ENCODE assay signal across 3 cellular contexts in genomic region chr6:52495859-52496396, GRCh38.
TF ChIP-seq lines count a peak whose summit lies in the region.

No MANE protein-coding gene starts in this region.

TF ChIP-seq in SK-N-SH, 30 proteins besides CTCF, POLR2A, EP300 and RAD21:
- no peak for TF ChIP-seq GATA2 (CRISPR knock-in tag; IDR thresholded peaks at IDR 0.05)

TF ChIP-seq in SK-N-SH treated with all-trans-retinoic acid at 6 μM for 48 hours, 23 proteins besides CTCF, POLR2A, EP300 and RAD21:
- TF ChIP-seq PPARA (CRISPR knock-in tag; IDR thresholded peaks at IDR 0.05; ENCODE audit: borderline replicate concordance) (no peak), ZNF565 (CRISPR knock-in tag; conservative IDR thresholded peaks at IDR 0.05; ENCODE audit: low read depth) (no peak), ZC3H10 (CRISPR knock-in tag; IDR thresholded peaks at IDR 0.05) (no peak), SNAI2 (CRISPR knock-in tag; IDR thresholded peaks at IDR 0.05) (no peak), ARNTL (CRISPR knock-in tag; IDR thresholded peaks at IDR 0.05; ENCODE audit: borderline replicate concordance, low read depth) (no peak), POU6F1 (CRISPR knock-in tag; IDR thresholded peaks at IDR 0.05; ENCODE audit: borderline replicate concordance, low read depth) (no peak), TCF4 (CRISPR knock-in tag; IDR thresholded peaks at IDR 0.05; ENCODE audit: borderline replicate concordance) (no peak), TOX (CRISPR knock-in tag; IDR thresholded peaks at IDR 0.05; ENCODE audit: borderline replicate concordance) (no peak), ZFP30 (CRISPR knock-in tag; IDR thresholded peaks at IDR 0.05) (no peak)

TF ChIP-seq in GM12878, 131 proteins besides CTCF, POLR2A, EP300 and RAD21:
- TF ChIP-seq PKNOX1 (IDR thresholded peaks at IDR 0.05), result peak; percentile 33; the same call in 1 of the 2 replicates
- TF ChIP-seq SUPT20H (IDR thresholded peaks at IDR 0.05; ENCODE audit: borderline replicate concordance, control insufficient read depth, low read depth, low read length), result no peak
- TF ChIP-seq YY1 (IDR thresholded peaks at IDR 0.05; ENCODE audit: low read depth, low read length), result 0 out of 2 replicates have a peak, but pooled peaks have one; percentile 19
- TF ChIP-seq EED (IDR thresholded peaks at IDR 0.05; ENCODE audit: low read depth), result no peak
- TF ChIP-seq MYC (IDR thresholded peaks at IDR 0.05; ENCODE audit: insufficient read depth, insufficient read length, insufficient replicate concordance, low read length, severe bottlenecking), result no peak
- no peak for TF ChIP-seq SKIL (IDR thresholded peaks at IDR 0.05; ENCODE audit: low read depth, poor library complexity, severe bottlenecking)
- no peak for TF ChIP-seq E2F8 (IDR thresholded peaks at IDR 0.05; ENCODE audit: low read depth, partially characterized antibody)
- TF ChIP-seq ZNF274 (IDR thresholded peaks at IDR 0.05; ENCODE audit: insufficient read depth, insufficient read length), result no peak
- TF ChIP-seq MEF2B (IDR thresholded peaks at IDR 0.05; ENCODE audit: partially characterized antibody, poor library complexity, severe bottlenecking), result peak; percentile 62
- no peak for TF ChIP-seq MAX (IDR thresholded peaks at IDR 0.05; ENCODE audit: low read depth, low read length)
- peak; percentile 11; the same call in 1 of the 2 replicates for TF ChIP-seq SMC3 (IDR thresholded peaks at IDR 0.05; ENCODE audit: borderline replicate concordance, low read length)
